In genomic region chr7:33873981-33874750, GRCh38 we compare ENCODE assay signal across 17 cellular contexts. TPM values are rescaled to one million over a fixed set of nuclear protein-coding genes. Genes with fewer than 3 reads are reported as not detected.
DNase-seq lines count a peak whose midpoint lies in the region; ATAC-seq, FAIRE-seq and TF ChIP-seq lines count a peak whose summit lies in the region.
"Had no signal": no experiment of that assay in that cellular context is flagged by ENCODE, and none has a peak within 500 bp of the region (broad histone marks: within the 10 kb centered on the region; RNA-seq: fewer than 3 reads in every experiment).

No MANE protein-coding gene starts in this region.

- 69 to 71% methylated on average over 4 of the region's 4 CpGs for WGBS in tibial nerve, 2 donors

- H3K4me3 ChIP-seq in foreskin fibroblast (ENCODE audit: low read depth in 1 of 2, low read length in 2 of 2) = no peak overlapping the region
- H3K4me3 ChIP-seq in tibial nerve = no peak overlapping the region
- H3K4me3 ChIP-seq: dorsolateral prefrontal cortex had no signal

- no peak for ATAC-seq in GM21723 (IDR thresholded peaks at IDR 0.05; ENCODE audit: unreplicated experiment)
- ATAC-seq: T-helper 17 cell had no signal

- TF ChIP-seq POLR2A in H54 (IDR thresholded peaks at IDR 0.05; ENCODE audit: low read depth, low read length) (no peak), tibial nerve (IDR thresholded peaks at IDR 0.05) (no peak)

- TF ChIP-seq EP300 in tibial nerve (IDR thresholded peaks at IDR 0.05) = no peak

- H3K9me3 ChIP-seq in tibial nerve = no peaks in the 10 kb centered on the region

- TF ChIP-seq CTCF in foreskin fibroblast (IDR thresholded peaks at IDR 0.05; ENCODE audit: low read depth, low read length) (no peak), tibial nerve (IDR thresholded peaks at IDR 0.05) (no peak)

- H3K4me1 ChIP-seq in tibial nerve = peaks cover 0 to 33% (median 5%) of the 10 kb centered on the region in 4 donors

- peak; percentile 49 for DNase-seq in H54 (ENCODE audit: insufficient read length, low spot score)
- DNase-seq in SW 1271 (lab: John Stamatoyannopoulos, UW) = peak; percentile 21 to 24
- peak; percentile 73 to 84 for DNase-seq in foreskin fibroblast
- DNase-seq in tibial nerve (ENCODE audit: low spot score in 2 of 2) = no peak
- no peak for DNase-seq in germinal center (ENCODE audit: low spot score)
- no peak for DNase-seq in NCI-H2029 (lab: John Stamatoyannopoulos, UW)
- no peak for DNase-seq in dermis blood vessel endothelial cell
- DNase-seq: activated CD4-positive, alpha-beta memory T cell treated with anti-CD3 and anti-CD28 coated beads for 36 hours; activated naive CD4-positive, alpha-beta T cell; DND-41; dorsolateral prefrontal cortex; naive B cell; NCI-H187; NK-92 treated with Interleukin-12 subunit alpha and Interleukin-12 subunit beta, amount 100 ng/mL, for 24 hours; T-helper 17 cell had no signal

- H3K27ac ChIP-seq in tibial nerve = peak overlapping the region in 3 of 4 donors; percentile 30 to 71 (median 66)

- peak; percentile 38 for FAIRE-seq in H54 (lab: Jason Lieb, UNC)

- no peaks in the 10 kb centered on the region for H3K36me3 ChIP-seq in tibial nerve

- H3K27me3 ChIP-seq in tibial nerve = no peaks in the 10 kb centered on the region
- H3K27me3 ChIP-seq: dorsolateral prefrontal cortex had no signal

RNA-seq across cellular contexts. Expression of gene BMPER, which starts 31.2 kb away (rescaled TPM):
- total RNA-seq in tibial nerve = 10 to 100 TPM in 2 of 4 donors, 1 to 10 TPM in 2; 3.1 to 33.3 (median 8.0) TPM
- 0.70 and 1.0 TPM in 2 replicates for total RNA-seq in dermis blood vessel endothelial cell
- total RNA-seq: activated CD4-positive, alpha-beta memory T cell treated with anti-CD3 and anti-CD28 coated beads for 36 hours; HT-29 had no signal

Comparison
In these comparisons a context has a peak if more than half of its experiments do, and no peak if none do; other contexts are left out.
1. DNase-seq: peak in H54 (single experiment), SW 1271 (2 of 2) and foreskin fibroblast (2 of 2); none in tibial nerve (0 of 2), germinal center (single experiment), NCI-H2029 (single experiment) and dermis blood vessel endothelial cell (single experiment).